7 cellular contexts compared by ENCODE assay signal in genomic region chr12:57632369-57632897, GRCh38. TPM values are rescaled to one million over a fixed set of nuclear protein-coding genes. Genes with fewer than 3 reads are reported as not detected.
DNase-seq lines count a peak whose midpoint lies in the region; ATAC-seq and TF ChIP-seq lines count a peak whose summit lies in the region.

No MANE protein-coding gene starts in this region.

- no peak for ATAC-seq in HG03108 (IDR thresholded peaks at IDR 0.05; ENCODE audit: unreplicated experiment)

- H3K27me3 Mint-ChIP-seq in activated T-helper 1 cell treated with anti-CD3 and anti-CD28 coated beads, Interleukin-12 subunit alpha, Interleukin-12 subunit beta, Interleukin-2, Interleukin-4 antibody, amounts not matched to agents 30 ng/mL and 10 ng/mL and 1 ng/mL, durations not matched to agents 14 hours and 24 hours and 36 hours (ENCODE audit: insufficient read depth) = peaks cover 56% of the 10 kb centered on the region

- H3K4me1 ChIP-seq in cardiac muscle cell (ENCODE audit: low read depth) = no peaks in the 10 kb centered on the region

- H3K27me3 ChIP-seq in cardiac muscle cell = peaks cover 96% of the 10 kb centered on the region

- H3K4me3 ChIP-seq in cardiac muscle cell = peak overlapping the region; percentile 38

- H3K27ac Mint-ChIP-seq in activated T-helper 1 cell treated with anti-CD3 and anti-CD28 coated beads, Interleukin-12 subunit alpha, Interleukin-12 subunit beta, Interleukin-2, Interleukin-4 antibody, amounts not matched to agents 30 ng/mL and 10 ng/mL and 1 ng/mL, durations not matched to agents 14 hours and 24 hours and 36 hours = no peak overlapping the region

- intact Hi-C loops in activated T-helper 1 cell treated with anti-CD3 and anti-CD28 coated beads, Interleukin-12 subunit alpha, Interleukin-12 subunit beta, Interleukin-2, Interleukin-4 antibody, amounts not matched to agents 30 ng/mL and 10 ng/mL and 1 ng/mL, durations not matched to agents 14 hours and 24 hours and 36 hours (cut with micrococcal nuclease) = loop anchor here (5.0 kb wide), 1 partner anchor 45 kb away; no protein-coding TSS in a partner anchor

- H3K27ac ChIP-seq in cardiac muscle cell = no peak overlapping the region

- H3K4me1 Mint-ChIP-seq in activated T-helper 1 cell treated with anti-CD3 and anti-CD28 coated beads, Interleukin-12 subunit alpha, Interleukin-12 subunit beta, Interleukin-2, Interleukin-4 antibody, amounts not matched to agents 30 ng/mL and 10 ng/mL and 1 ng/mL, durations not matched to agents 14 hours and 24 hours and 36 hours (ENCODE audit: low read depth) = peaks cover 6% of the 10 kb centered on the region

- TF ChIP-seq CTCF in GM12873 (IDR thresholded peaks at IDR 0.05; ENCODE audit: insufficient read depth, low read depth, low read length, missing control alignments) (peak; percentile 3), cardiac muscle cell (IDR thresholded peaks at IDR 0.05; ENCODE audit: low read depth, low read length) (no peak)

- DNase-seq in HuH-7.5 (ENCODE audit: low spot score) (peak; percentile 69), cardiac muscle cell (ENCODE audit: low read depth in 1 of 2, low spot score in 1 of 2) (no peak), retina (peak; percentile 79), GF-D8 (lab: John Stamatoyannopoulos, UW) (no peak)
- no peak for DNase-seq in activated T-helper 1 cell treated with anti-CD3 and anti-CD28 coated beads, Interleukin-12 subunit alpha, Interleukin-12 subunit beta, Interleukin-2, Interleukin-4 antibody, amounts not matched to agents 30 ng/mL and 10 ng/mL and 1 ng/mL, durations not matched to agents 14 hours and 24 hours and 36 hours (ENCODE audit: low spot score)

- H3K9me3 Mint-ChIP-seq in activated T-helper 1 cell treated with anti-CD3 and anti-CD28 coated beads, Interleukin-12 subunit alpha, Interleukin-12 subunit beta, Interleukin-2, Interleukin-4 antibody, amounts not matched to agents 30 ng/mL and 10 ng/mL and 1 ng/mL, durations not matched to agents 14 hours and 24 hours and 36 hours = no peaks in the 10 kb centered on the region

- no peaks in the 10 kb centered on the region for H3K36me3 ChIP-seq in cardiac muscle cell

- peaks cover 2% of the 10 kb centered on the region for H3K36me3 Mint-ChIP-seq in activated T-helper 1 cell treated with anti-CD3 and anti-CD28 coated beads, Interleukin-12 subunit alpha, Interleukin-12 subunit beta, Interleukin-2, Interleukin-4 antibody, amounts not matched to agents 30 ng/mL and 10 ng/mL and 1 ng/mL, durations not matched to agents 14 hours and 24 hours and 36 hours (ENCODE audit: low read depth)

- H3K4me3 Mint-ChIP-seq in activated T-helper 1 cell treated with anti-CD3 and anti-CD28 coated beads, Interleukin-12 subunit alpha, Interleukin-12 subunit beta, Interleukin-2, Interleukin-4 antibody, amounts not matched to agents 30 ng/mL and 10 ng/mL and 1 ng/mL, durations not matched to agents 14 hours and 24 hours and 36 hours = peak overlapping the region; percentile 79

- no peaks in the 10 kb centered on the region for H3K9me3 ChIP-seq in cardiac muscle cell (ENCODE audit: low read depth)

RNA-seq across cellular contexts. Expression of gene B4GALNT1, which starts 0.6 kb away (rescaled TPM):
- 4.4 and 4.6 TPM in 2 replicates for total RNA-seq in activated T-helper 1 cell treated with anti-CD3 and anti-CD28 coated beads, Interleukin-12 subunit alpha, Interleukin-12 subunit beta, Interleukin-2, Interleukin-4 antibody, amounts not matched to agents 30 ng/mL and 10 ng/mL and 1 ng/mL, durations not matched to agents 14 hours and 24 hours and 36 hours
- 0.32 TPM in 1 of 2 replicates, not detected in the other for total RNA-seq in cardiac muscle cell
- polyA plus RNA-seq in cardiac muscle cell = 0.29 TPM in 1 of 2 replicates, not detected in the other

RNA-seq across cellular contexts. Expression of gene ARHGEF25, which starts 21.2 kb away (rescaled TPM):
- 0.60 and 1.5 TPM in 2 replicates for total RNA-seq in activated T-helper 1 cell treated with anti-CD3 and anti-CD28 coated beads, Interleukin-12 subunit alpha, Interleukin-12 subunit beta, Interleukin-2, Interleukin-4 antibody, amounts not matched to agents 30 ng/mL and 10 ng/mL and 1 ng/mL, durations not matched to agents 14 hours and 24 hours and 36 hours
- 22.3 and 38.6 TPM in 2 replicates for total RNA-seq in cardiac muscle cell
- 2.0 and 3.5 TPM in 2 replicates for polyA plus RNA-seq in cardiac muscle cell

RNA-seq across cellular contexts. Expression of gene DTX3, which starts 27.8 kb away (rescaled TPM):
- 16.8 and 18.5 TPM in 2 replicates for total RNA-seq in activated T-helper 1 cell treated with anti-CD3 and anti-CD28 coated beads, Interleukin-12 subunit alpha, Interleukin-12 subunit beta, Interleukin-2, Interleukin-4 antibody, amounts not matched to agents 30 ng/mL and 10 ng/mL and 1 ng/mL, durations not matched to agents 14 hours and 24 hours and 36 hours
- total RNA-seq in cardiac muscle cell = 52.1 and 59.0 TPM in 2 replicates
- polyA plus RNA-seq in cardiac muscle cell = 44.5 and 46.6 TPM in 2 replicates

RNA-seq across cellular contexts. Expression of gene PIP4K2C, which starts 41.4 kb away (rescaled TPM):
- 22.8 and 25.7 TPM in 2 replicates for total RNA-seq in activated T-helper 1 cell treated with anti-CD3 and anti-CD28 coated beads, Interleukin-12 subunit alpha, Interleukin-12 subunit beta, Interleukin-2, Interleukin-4 antibody, amounts not matched to agents 30 ng/mL and 10 ng/mL and 1 ng/mL, durations not matched to agents 14 hours and 24 hours and 36 hours
- total RNA-seq in cardiac muscle cell = 15.1 and 23.5 TPM in 2 replicates
- polyA plus RNA-seq in cardiac muscle cell = 20.4 and 25.5 TPM in 2 replicates

Comparison
In these comparisons a context has a peak if more than half of its experiments do, and no peak if none do; other contexts are left out.
1. DNase-seq: peak in HuH-7.5 (single experiment) and retina (single experiment); none in activated T-helper 1 cell treated with anti-CD3 and anti-CD28 coated beads, Interleukin-12 subunit alpha, Interleukin-12 subunit beta, Interleukin-2, Interleukin-4 antibody, amounts not matched to agents 30 ng/mL and 10 ng/mL and 1 ng/mL, durations not matched to agents 14 hours and 24 hours and 36 hours (single experiment), cardiac muscle cell (0 of 2) and GF-D8 (single experiment).